Comparison of ENCODE assay signal across 1 cellular context in the genomic region with DNA sequence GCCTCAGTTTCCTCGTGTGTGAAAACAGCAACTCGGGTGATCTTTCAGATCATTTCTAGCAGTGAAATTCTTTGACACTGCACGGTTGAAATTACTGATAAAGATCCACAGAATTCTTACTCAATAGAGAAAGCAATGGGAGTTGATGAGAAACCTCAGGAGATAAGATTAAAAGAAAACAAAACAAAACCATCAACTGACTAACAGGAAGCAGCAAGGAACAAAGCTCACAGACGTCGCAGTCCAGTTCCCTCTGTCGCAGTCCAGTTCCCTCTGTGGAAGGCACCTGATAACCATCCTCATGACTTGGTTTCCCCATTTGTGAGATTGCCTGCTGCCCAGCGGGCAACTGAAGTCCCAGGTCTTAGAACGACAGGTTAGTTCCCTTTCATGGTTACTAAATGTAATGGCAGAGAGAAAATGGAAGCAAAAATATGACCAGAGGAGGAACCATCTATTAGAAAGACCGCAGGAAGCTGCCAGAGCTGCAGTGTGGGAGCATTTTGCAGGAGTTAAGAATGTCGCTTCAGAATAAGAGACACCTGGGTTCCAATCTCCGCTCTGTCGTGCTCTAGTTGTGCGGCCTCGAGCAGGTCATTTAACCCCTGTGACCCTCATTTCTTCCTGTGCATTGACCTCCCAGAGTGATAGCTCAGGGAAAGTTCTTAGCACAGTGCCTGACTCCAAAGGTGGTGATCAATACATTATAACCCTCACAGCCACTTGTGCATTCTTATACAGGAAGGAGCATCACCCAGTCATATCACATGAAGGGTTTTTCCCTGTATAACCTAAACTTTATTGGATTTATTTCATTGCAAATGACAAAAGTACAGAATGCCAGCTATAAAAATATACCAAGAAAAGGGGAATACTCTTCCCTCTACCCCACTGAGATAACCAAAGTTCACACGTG.
TF ChIP-seq lines count a peak whose summit lies in the region.

No MANE protein-coding gene starts in this region.

TF ChIP-seq in K562, 482 proteins besides CTCF, POLR2A, EP300 and RAD21 (continued from another document and continues in another):
- TF ChIP-seq DACH1 (IDR thresholded peaks at IDR 0.05; ENCODE audit: partially characterized antibody): no peak
- TF ChIP-seq, protein P1, sequence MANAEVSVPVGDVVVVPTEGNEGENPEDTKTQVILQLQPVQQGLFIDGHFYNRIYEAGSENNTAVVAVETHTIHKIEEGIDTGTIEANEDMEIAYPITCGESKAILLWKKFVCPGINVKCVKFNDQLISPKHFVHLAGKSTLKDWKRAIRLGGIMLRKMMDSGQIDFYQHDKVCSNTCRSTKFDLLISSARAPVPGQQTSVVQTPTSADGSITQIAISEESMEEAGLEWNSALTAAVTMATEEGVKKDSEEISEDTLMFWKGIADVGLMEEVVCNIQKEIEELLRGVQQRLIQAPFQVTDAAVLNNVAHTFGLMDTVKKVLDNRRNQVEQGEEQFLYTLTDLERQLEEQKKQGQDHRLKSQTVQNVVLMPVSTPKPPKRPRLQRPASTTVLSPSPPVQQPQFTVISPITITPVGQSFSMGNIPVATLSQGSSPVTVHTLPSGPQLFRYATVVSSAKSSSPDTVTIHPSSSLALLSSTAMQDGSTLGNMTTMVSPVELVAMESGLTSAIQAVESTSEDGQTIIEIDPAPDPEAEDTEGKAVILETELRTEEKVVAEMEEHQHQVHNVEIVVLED (CRISPR knock-in tag; IDR thresholded peaks at IDR 0.05): no peak
- no peak for TF ChIP-seq CXXC5 (CRISPR knock-in tag; IDR thresholded peaks at IDR 0.05)
- TF ChIP-seq ZNF143 (CRISPR knock-in tag; IDR thresholded peaks at IDR 0.05): no peak
- TF ChIP-seq NFYB (IDR thresholded peaks at IDR 0.05; ENCODE audit: extremely low read depth, insufficient read length): no peak
- TF ChIP-seq, protein P2, sequence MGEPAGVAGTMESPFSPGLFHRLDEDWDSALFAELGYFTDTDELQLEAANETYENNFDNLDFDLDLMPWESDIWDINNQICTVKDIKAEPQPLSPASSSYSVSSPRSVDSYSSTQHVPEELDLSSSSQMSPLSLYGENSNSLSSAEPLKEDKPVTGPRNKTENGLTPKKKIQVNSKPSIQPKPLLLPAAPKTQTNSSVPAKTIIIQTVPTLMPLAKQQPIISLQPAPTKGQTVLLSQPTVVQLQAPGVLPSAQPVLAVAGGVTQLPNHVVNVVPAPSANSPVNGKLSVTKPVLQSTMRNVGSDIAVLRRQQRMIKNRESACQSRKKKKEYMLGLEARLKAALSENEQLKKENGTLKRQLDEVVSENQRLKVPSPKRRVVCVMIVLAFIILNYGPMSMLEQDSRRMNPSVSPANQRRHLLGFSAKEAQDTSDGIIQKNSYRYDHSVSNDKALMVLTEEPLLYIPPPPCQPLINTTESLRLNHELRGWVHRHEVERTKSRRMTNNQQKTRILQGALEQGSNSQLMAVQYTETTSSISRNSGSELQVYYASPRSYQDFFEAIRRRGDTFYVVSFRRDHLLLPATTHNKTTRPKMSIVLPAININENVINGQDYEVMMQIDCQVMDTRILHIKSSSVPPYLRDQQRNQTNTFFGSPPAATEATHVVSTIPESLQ (CRISPR knock-in tag; IDR thresholded peaks at IDR 0.05): no peak
- TF ChIP-seq MCM3 (IDR thresholded peaks at IDR 0.05): no peak
- no peak for TF ChIP-seq HDAC6 (IDR thresholded peaks at IDR 0.05; ENCODE audit: low read depth, low read length)
- TF ChIP-seq HNRNPL (IDR thresholded peaks at IDR 0.05; ENCODE audit: low read depth, low read length): no peak
- TF ChIP-seq SRSF7 (optimal IDR thresholded peaks at IDR 0.05; ENCODE audit: low read depth, low read length): no peak
- TF ChIP-seq, protein P3, sequence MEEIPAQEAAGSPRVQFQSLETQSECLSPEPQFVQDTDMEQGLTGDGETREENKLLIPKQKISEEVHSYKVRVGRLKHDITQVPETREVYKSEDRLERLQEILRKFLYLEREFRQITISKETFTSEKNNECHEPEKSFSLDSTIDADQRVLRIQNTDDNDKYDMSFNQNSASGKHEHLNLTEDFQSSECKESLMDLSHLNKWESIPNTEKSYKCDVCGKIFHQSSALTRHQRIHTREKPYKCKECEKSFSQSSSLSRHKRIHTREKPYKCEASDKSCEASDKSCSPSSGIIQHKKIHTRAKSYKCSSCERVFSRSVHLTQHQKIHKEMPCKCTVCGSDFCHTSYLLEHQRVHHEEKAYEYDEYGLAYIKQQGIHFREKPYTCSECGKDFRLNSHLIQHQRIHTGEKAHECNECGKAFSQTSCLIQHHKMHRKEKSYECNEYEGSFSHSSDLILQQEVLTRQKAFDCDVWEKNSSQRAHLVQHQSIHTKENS (CRISPR knock-in tag; IDR thresholded peaks at IDR 0.05): no peak
- no peak for TF ChIP-seq CBX1 (IDR thresholded peaks at IDR 0.05; ENCODE audit: low read depth)
- TF ChIP-seq, protein P4, sequence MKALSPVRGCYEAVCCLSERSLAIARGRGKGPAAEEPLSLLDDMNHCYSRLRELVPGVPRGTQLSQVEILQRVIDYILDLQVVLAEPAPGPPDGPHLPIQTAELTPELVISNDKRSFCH (CRISPR knock-in tag; IDR thresholded peaks at IDR 0.05): no peak
- TF ChIP-seq, protein P4 (tag; IDR thresholded peaks at IDR 0.05): peak; percentile 21; the same call in 1 of the 2 replicates
- no peak for TF ChIP-seq ZNF778 (CRISPR knock-in tag; IDR thresholded peaks at IDR 0.05)
- TF ChIP-seq MAFK (IDR thresholded peaks at IDR 0.05; ENCODE audit: low read length): no peak
- no peak for TF ChIP-seq SMAD1 (IDR thresholded peaks at IDR 0.05; ENCODE audit: low read depth, low read length, partially characterized antibody)
- TF ChIP-seq ZNF766 (CRISPR knock-in tag; conservative IDR thresholded peaks at IDR 0.05): peak; percentile 98
- TF ChIP-seq SETDB1 (IDR thresholded peaks at IDR 0.05; ENCODE audit: low read length): no peak
- no peak for TF ChIP-seq KDM5B (IDR thresholded peaks at IDR 0.05; ENCODE audit: insufficient replicate concordance, low read depth, low read length)
- 0 out of 2 replicates have a peak, but pooled peaks have one; percentile 18 for TF ChIP-seq HDAC8 (tag; IDR thresholded peaks at IDR 0.05)
- TF ChIP-seq, protein P5, sequence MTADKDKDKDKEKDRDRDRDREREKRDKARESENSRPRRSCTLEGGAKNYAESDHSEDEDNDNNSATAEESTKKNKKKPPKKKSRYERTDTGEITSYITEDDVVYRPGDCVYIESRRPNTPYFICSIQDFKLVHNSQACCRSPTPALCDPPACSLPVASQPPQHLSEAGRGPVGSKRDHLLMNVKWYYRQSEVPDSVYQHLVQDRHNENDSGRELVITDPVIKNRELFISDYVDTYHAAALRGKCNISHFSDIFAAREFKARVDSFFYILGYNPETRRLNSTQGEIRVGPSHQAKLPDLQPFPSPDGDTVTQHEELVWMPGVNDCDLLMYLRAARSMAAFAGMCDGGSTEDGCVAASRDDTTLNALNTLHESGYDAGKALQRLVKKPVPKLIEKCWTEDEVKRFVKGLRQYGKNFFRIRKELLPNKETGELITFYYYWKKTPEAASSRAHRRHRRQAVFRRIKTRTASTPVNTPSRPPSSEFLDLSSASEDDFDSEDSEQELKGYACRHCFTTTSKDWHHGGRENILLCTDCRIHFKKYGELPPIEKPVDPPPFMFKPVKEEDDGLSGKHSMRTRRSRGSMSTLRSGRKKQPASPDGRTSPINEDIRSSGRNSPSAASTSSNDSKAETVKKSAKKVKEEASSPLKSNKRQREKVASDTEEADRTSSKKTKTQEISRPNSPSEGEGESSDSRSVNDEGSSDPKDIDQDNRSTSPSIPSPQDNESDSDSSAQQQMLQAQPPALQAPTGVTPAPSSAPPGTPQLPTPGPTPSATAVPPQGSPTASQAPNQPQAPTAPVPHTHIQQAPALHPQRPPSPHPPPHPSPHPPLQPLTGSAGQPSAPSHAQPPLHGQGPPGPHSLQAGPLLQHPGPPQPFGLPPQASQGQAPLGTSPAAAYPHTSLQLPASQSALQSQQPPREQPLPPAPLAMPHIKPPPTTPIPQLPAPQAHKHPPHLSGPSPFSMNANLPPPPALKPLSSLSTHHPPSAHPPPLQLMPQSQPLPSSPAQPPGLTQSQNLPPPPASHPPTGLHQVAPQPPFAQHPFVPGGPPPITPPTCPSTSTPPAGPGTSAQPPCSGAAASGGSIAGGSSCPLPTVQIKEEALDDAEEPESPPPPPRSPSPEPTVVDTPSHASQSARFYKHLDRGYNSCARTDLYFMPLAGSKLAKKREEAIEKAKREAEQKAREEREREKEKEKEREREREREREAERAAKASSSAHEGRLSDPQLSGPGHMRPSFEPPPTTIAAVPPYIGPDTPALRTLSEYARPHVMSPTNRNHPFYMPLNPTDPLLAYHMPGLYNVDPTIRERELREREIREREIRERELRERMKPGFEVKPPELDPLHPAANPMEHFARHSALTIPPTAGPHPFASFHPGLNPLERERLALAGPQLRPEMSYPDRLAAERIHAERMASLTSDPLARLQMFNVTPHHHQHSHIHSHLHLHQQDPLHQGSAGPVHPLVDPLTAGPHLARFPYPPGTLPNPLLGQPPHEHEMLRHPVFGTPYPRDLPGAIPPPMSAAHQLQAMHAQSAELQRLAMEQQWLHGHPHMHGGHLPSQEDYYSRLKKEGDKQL (CRISPR knock-in tag; IDR thresholded peaks at IDR 0.05; ENCODE audit: borderline replicate concordance): no peak
- TF ChIP-seq COPS2 (conservative IDR thresholded peaks at IDR 0.05): no peak
- TF ChIP-seq NR2C2 (CRISPR knock-in tag; IDR thresholded peaks at IDR 0.05): no peak
- TF ChIP-seq NR2C2 (tag; IDR thresholded peaks at IDR 0.05): peak; percentile 42
- TF ChIP-seq NCOR1 (IDR thresholded peaks at IDR 0.05): no peak
- TF ChIP-seq TEAD4 (IDR thresholded peaks at IDR 0.05; ENCODE audit: low read length): no peak; the same call in 1 of the 2 replicates
- TF ChIP-seq TEAD4 (CRISPR knock-in tag; IDR thresholded peaks at IDR 0.05; ENCODE audit: borderline replicate concordance): no peak
- no peak for TF ChIP-seq GABPB2 (CRISPR knock-in tag; conservative IDR thresholded peaks at IDR 0.05)
- peak; percentile 37; the same call in 1 of the 2 replicates for TF ChIP-seq RNF2 (IDR thresholded peaks at IDR 0.05)
- TF ChIP-seq, protein P6, sequence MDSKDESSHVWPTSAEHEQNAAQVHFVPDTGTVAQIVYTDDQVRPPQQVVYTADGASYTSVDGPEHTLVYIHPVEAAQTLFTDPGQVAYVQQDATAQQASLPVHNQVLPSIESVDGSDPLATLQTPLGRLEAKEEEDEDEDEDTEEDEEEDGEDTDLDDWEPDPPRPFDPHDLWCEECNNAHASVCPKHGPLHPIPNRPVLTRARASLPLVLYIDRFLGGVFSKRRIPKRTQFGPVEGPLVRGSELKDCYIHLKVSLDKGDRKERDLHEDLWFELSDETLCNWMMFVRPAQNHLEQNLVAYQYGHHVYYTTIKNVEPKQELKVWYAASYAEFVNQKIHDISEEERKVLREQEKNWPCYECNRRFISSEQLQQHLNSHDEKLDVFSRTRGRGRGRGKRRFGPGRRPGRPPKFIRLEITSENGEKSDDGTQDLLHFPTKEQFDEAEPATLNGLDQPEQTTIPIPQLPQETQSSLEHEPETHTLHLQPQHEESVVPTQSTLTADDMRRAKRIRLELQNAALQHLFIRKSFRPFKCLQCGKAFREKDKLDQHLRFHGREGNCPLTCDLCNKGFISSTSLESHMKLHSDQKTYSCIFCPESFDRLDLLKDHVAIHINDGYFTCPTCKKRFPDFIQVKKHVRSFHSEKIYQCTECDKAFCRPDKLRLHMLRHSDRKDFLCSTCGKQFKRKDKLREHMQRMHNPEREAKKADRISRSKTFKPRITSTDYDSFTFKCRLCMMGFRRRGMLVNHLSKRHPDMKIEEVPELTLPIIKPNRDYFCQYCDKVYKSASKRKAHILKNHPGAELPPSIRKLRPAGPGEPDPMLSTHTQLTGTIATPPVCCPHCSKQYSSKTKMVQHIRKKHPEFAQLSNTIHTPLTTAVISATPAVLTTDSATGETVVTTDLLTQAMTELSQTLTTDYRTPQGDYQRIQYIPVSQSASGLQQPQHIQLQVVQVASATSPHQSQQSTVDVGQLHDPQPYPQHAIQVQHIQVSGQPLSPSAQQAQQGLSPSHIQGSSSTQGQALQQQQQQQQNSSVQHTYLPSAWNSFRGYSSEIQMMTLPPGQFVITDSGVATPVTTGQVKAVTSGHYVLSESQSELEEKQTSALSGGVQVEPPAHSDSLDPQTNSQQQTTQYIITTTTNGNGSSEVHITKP (IDR thresholded peaks at IDR 0.05; ENCODE audit: partially characterized antibody): no peak
- TF ChIP-seq NFE2 (IDR thresholded peaks at IDR 0.05; ENCODE audit: low read depth): no peak
- TF ChIP-seq ELF1 (tag; IDR thresholded peaks at IDR 0.05): peak; percentile 49; the same call in 1 of the 2 replicates
- peak; percentile 18; the same call in 1 of the 2 replicates for TF ChIP-seq JUND (IDR thresholded peaks at IDR 0.05; ENCODE audit: borderline replicate concordance, low read depth, low read length)
- peak; percentile 40; the same call in 1 of the 3 replicates for TF ChIP-seq JUND (tag; IDR thresholded peaks at IDR 0.05; ENCODE audit: borderline replicate concordance, low read depth, low read length)
- TF ChIP-seq, protein P7, sequence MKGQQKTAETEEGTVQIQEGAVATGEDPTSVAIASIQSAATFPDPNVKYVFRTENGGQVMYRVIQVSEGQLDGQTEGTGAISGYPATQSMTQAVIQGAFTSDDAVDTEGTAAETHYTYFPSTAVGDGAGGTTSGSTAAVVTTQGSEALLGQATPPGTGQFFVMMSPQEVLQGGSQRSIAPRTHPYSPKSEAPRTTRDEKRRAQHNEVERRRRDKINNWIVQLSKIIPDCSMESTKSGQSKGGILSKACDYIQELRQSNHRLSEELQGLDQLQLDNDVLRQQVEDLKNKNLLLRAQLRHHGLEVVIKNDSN (CRISPR knock-in tag; IDR thresholded peaks at IDR 0.05): no peak
- TF ChIP-seq, protein P8, sequence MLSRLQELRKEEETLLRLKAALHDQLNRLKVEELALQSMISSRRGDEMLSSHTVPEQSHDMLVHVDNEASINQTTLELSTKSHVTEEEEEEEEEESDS (CRISPR knock-in tag; IDR thresholded peaks at IDR 0.05): no peak
- no peak for TF ChIP-seq HDAC2 (IDR thresholded peaks at IDR 0.05)
- TF ChIP-seq SNRNP70 (optimal IDR thresholded peaks at IDR 0.05; ENCODE audit: low read depth, low read length): no peak
- TF ChIP-seq, protein P9, sequence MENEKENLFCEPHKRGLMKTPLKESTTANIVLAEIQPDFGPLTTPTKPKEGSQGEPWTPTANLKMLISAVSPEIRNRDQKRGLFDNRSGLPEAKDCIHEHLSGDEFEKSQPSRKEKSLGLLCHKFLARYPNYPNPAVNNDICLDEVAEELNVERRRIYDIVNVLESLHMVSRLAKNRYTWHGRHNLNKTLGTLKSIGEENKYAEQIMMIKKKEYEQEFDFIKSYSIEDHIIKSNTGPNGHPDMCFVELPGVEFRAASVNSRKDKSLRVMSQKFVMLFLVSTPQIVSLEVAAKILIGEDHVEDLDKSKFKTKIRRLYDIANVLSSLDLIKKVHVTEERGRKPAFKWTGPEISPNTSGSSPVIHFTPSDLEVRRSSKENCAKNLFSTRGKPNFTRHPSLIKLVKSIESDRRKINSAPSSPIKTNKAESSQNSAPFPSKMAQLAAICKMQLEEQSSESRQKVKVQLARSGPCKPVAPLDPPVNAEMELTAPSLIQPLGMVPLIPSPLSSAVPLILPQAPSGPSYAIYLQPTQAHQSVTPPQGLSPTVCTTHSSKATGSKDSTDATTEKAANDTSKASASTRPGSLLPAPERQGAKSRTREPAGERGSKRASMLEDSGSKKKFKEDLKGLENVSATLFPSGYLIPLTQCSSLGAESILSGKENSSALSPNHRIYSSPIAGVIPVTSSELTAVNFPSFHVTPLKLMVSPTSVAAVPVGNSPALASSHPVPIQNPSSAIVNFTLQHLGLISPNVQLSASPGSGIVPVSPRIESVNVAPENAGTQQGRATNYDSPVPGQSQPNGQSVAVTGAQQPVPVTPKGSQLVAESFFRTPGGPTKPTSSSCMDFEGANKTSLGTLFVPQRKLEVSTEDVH (IDR thresholded peaks at IDR 0.05; ENCODE audit: low read depth, partially characterized antibody): no peak
- TF ChIP-seq MIER1 (IDR thresholded peaks at IDR 0.05; ENCODE audit: low read depth): no peak
- TF ChIP-seq ZNF175 (CRISPR knock-in tag; IDR thresholded peaks at IDR 0.05; ENCODE audit: low read depth): no peak
